14 cellular contexts compared by ENCODE assay signal in the genomic region with DNA sequence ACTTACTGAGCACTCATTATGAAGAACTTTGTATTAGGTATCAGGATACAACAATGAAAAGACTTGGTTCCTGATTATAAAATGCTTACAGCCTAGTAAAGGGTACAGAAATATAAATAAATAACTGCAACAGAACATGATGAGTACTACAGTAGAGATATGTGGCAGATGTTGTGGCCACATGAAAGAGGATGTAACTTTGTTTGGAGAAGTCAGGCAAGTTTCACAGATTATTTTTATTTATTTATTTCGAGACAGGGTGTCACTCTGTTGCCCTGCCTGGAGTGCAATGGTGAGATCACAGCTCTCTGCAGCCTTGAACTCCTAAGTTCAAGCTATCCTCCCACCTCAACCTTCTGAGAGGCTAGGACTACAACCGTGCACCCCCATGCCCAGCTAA. TPM values are rescaled to one million over a fixed set of nuclear protein-coding genes. Genes with fewer than 3 reads are reported as not detected.
DNase-seq lines count a peak whose midpoint lies in the region; ATAC-seq, FAIRE-seq and TF ChIP-seq lines count a peak whose summit lies in the region.
"Had no signal": no experiment of that assay in that cellular context is flagged by ENCODE, and none has a peak within 500 bp of the region (broad histone marks: within the 10 kb centered on the region; RNA-seq: fewer than 3 reads in every experiment).

No MANE protein-coding gene starts in this region.

- H3K9me3 ChIP-seq in Peyer's patch = no peaks in the 10 kb centered on the region
- H3K9me3 ChIP-seq: vagina had no signal

- no peak for TF ChIP-seq POLR2A in Peyer's patch (IDR thresholded peaks at IDR 0.05)

- H3K4me1 ChIP-seq in Peyer's patch = no peaks in the 10 kb centered on the region
- H3K4me1 ChIP-seq: vagina had no signal

- no peaks in the 10 kb centered on the region for H3K27me3 Mint-ChIP-seq in activated B cell treated with CpG ODN at 0.5 μM for 24 hours
- H3K27me3 Mint-ChIP-seq: brain, progenitor cell of endocrine pancreas had no signal

- CTCF ChIA-PET in activated B cell treated with CpG ODN at 0.5 μM for 24 hours (lab: Charles Lee) = no interaction called here

- DNase-seq in GM18507 (ENCODE audit: extremely low spot score, insufficient read length, low read depth) (no peak), activated B cell treated with CpG ODN at 0.5 μM for 24 hours (no peak), caudate nucleus (lab: John Stamatoyannopoulos, UW) (no peak), DMS53 (lab: John Stamatoyannopoulos, UW) (no peak), Peyer's patch (no peak)
- DNase-seq: kidney glomerular epithelial cell, NCI-H2171, T-helper 1 cell had no signal

- no peaks in the 10 kb centered on the region for H3K27me3 ChIP-seq in Peyer's patch
- H3K27me3 ChIP-seq: vagina had no signal

- H3K27ac ChIP-seq in caudate nucleus (ENCODE audit: low read depth, low read length) (no peak overlapping the region), Peyer's patch (no peak overlapping the region)
- H3K27ac ChIP-seq: vagina had no signal

- POLR2A ChIA-PET in activated B cell treated with CpG ODN at 0.5 μM for 24 hours (lab: Charles Lee) = interaction anchor here (0.5 to 0.9 kb wide), 2 partner anchors 44 to 101 kb away, joined by 3 to 5 read pairs; no protein-coding TSS in a partner anchor

- H3K36me3 ChIP-seq in Peyer's patch = no peaks in the 10 kb centered on the region
- H3K36me3 ChIP-seq: vagina had no signal

- H3K4me3 ChIP-seq in Peyer's patch = no peak overlapping the region
- H3K4me3 ChIP-seq: vagina had no signal

- TF ChIP-seq CTCF in activated B cell treated with CpG ODN at 0.5 μM for 24 hours (IDR thresholded peaks at IDR 0.05) (no peak), Peyer's patch (IDR thresholded peaks at IDR 0.05) (no peak)

- no peaks in the 10 kb centered on the region for H3K36me3 Mint-ChIP-seq in activated B cell treated with CpG ODN at 0.5 μM for 24 hours (ENCODE audit: low read depth)
- H3K36me3 Mint-ChIP-seq: brain had no signal

- H3K9me3 Mint-ChIP-seq in activated B cell treated with CpG ODN at 0.5 μM for 24 hours = no peaks in the 10 kb centered on the region

- peak overlapping the region; percentile 29 for H3K4me3 Mint-ChIP-seq in activated B cell treated with CpG ODN at 0.5 μM for 24 hours
- H3K4me3 Mint-ChIP-seq: brain had no signal

- peak overlapping the region; percentile 76 for H3K27ac Mint-ChIP-seq in activated B cell treated with CpG ODN at 0.5 μM for 24 hours
- H3K27ac Mint-ChIP-seq: brain, progenitor cell of endocrine pancreas had no signal

- peaks cover 44% of the 10 kb centered on the region for H3K4me1 Mint-ChIP-seq in activated B cell treated with CpG ODN at 0.5 μM for 24 hours
- H3K4me1 Mint-ChIP-seq: brain had no signal

- FAIRE-seq in GM18507 (lab: Jason Lieb, UNC) = peak; percentile 69

- ATAC-seq in GM21390 (IDR thresholded peaks at IDR 0.05; ENCODE audit: unreplicated experiment) (peak; percentile 84), HG03135 (IDR thresholded peaks at IDR 0.05; ENCODE audit: unreplicated experiment) (peak; percentile 79), activated B cell treated with CpG ODN at 0.5 μM for 24 hours (ENCODE audit: low read depth) (peak; percentile 67), HG03571 (IDR thresholded peaks at IDR 0.05; ENCODE audit: unreplicated experiment) (no peak)

- intact Hi-C loops in activated B cell treated with CpG ODN at 0.5 μM for 24 hours (cut with micrococcal nuclease) = no loop called here

RNA-seq across cellular contexts. Expression of a gene that starts 15.8 kb away (rescaled TPM):
- total RNA-seq in activated B cell treated with CpG ODN at 0.5 μM for 24 hours = 54.4 and 64.0 TPM in 2 replicates
- total RNA-seq in Peyer's patch = 10 to 100 TPM; 18.4 to 38.8 (median 26.1) TPM

RNA-seq across cellular contexts. Expression of a gene that starts 43.5 kb away (rescaled TPM):
- total RNA-seq in activated B cell treated with CpG ODN at 0.5 μM for 24 hours (83.1 and 86.5 TPM in 2 replicates), Peyer's patch (10 to 100 TPM; 27.7 to 49.6 (median 39.8) TPM)
